Comparison of ENCODE assay signal across 18 cellular contexts in genomic region chr5:135272311-135272805, GRCh38.
"Had no signal": no experiment of that assay in that cellular context is flagged by ENCODE, and none has a peak within 500 bp of the region (broad histone marks: within the 10 kb centered on the region; RNA-seq: fewer than 3 reads in every experiment).

No MANE protein-coding gene starts in this region.

- FAIRE-seq: endometrium, frontal cortex, urothelium cell line had no signal

- H3K4me3 Mint-ChIP-seq: activated T-cell treated with anti-CD3 and anti-CD28 coated beads, Interleukin-2, amount 50 U/mL, for 72 hours; central memory CD8-positive, alpha-beta T cell; memory B cell; T-helper 1 cell treated with Interleukin-12 subunit alpha and Interleukin-12 subunit beta and Interleukin-4 antibody, amounts not matched to agents 30 μg/mL and 1 μg/mL, for 36 hours had no signal

- H3K27ac ChIP-seq: coronary artery, heart left ventricle, ovary, thyroid gland had no signal

- DNase-seq: activated CD4-positive, alpha-beta T cell treated with anti-CD3 and anti-CD28 coated beads for 1 hour; activated CD8-positive, alpha-beta memory T cell treated with anti-CD3 and anti-CD28 coated beads for 24 hours; activated effector memory CD4-positive, alpha-beta T cell treated with anti-CD3 and anti-CD28 coated beads, Interleukin-2, amount 50 U/mL, for 16 hours; activated naive CD4-positive, alpha-beta T cell treated with anti-CD3 and anti-CD28 coated beads, Interleukin-2, amount 50 U/mL, for 16 hours; activated T-cell treated with anti-CD3 and anti-CD28 coated beads, Interleukin-2, amount 50 U/mL, for 72 hours; aorta; heart left ventricle; left ventricle myocardium superior; ovary; stimulated activated naive CD4-positive, alpha-beta T cell; thyroid gland had no signal

- H3K9me3 ChIP-seq: heart left ventricle, ovary, thyroid gland had no signal

- H3K27me3 ChIP-seq: ovary, thyroid gland had no signal

- H3K9me3 Mint-ChIP-seq: activated T-cell treated with anti-CD3 and anti-CD28 coated beads, Interleukin-2, amount 50 U/mL, for 72 hours; central memory CD8-positive, alpha-beta T cell; memory B cell; T-helper 1 cell treated with Interleukin-12 subunit alpha and Interleukin-12 subunit beta and Interleukin-4 antibody, amounts not matched to agents 30 μg/mL and 1 μg/mL, for 36 hours had no signal

- H3K4me3 ChIP-seq: coronary artery, heart left ventricle, ovary, thyroid gland had no signal

- H3K27ac Mint-ChIP-seq: activated T-cell treated with anti-CD3 and anti-CD28 coated beads, Interleukin-2, amount 50 U/mL, for 72 hours; memory B cell; T-helper 1 cell treated with Interleukin-12 subunit alpha and Interleukin-12 subunit beta and Interleukin-4 antibody, amounts not matched to agents 30 μg/mL and 1 μg/mL, for 36 hours had no signal

- H3K36me3 ChIP-seq: heart left ventricle, ovary, thyroid gland had no signal

- ATAC-seq: heart left ventricle, left ventricle myocardium superior had no signal

- H3K36me3 Mint-ChIP-seq: memory B cell had no signal

- H3K4me1 Mint-ChIP-seq: central memory CD8-positive, alpha-beta T cell; memory B cell had no signal

- H3K4me1 ChIP-seq: heart left ventricle, thyroid gland had no signal
